27 cellular contexts compared by ENCODE assay signal in genomic region chr3:29310865-29311264, GRCh38.
"Had no signal": no experiment of that assay in that cellular context is flagged by ENCODE, and none has a peak within 500 bp of the region (broad histone marks: within the 10 kb centered on the region; RNA-seq: fewer than 3 reads in every experiment).

No MANE protein-coding gene starts in this region.

- H3K4me1 ChIP-seq: neural progenitor cell, prostate gland had no signal

- DNase-seq: dorsolateral prefrontal cortex; effector CD4-positive, alpha-beta T cell; foreskin fibroblast; gastrocnemius medialis; heart left ventricle; hippocampal formation; left cardiac atrium; left lung; mesenchymal stem cell; midbrain; naive thymus-derived CD4-positive, alpha-beta T cell; nucleus accumbens; right cardiac atrium; spleen; stimulated activated CD4-positive, alpha-beta T cell treated with anti-CD3 and anti-CD28 coated beads, Interleukin-4, amount 100 ng/mL, for 4 hours; stimulated activated naive CD8-positive, alpha-beta T cell treated with anti-CD3 and anti-CD28 coated beads, Interleukin-15, Interleukin-2, amounts not matched to agents 100 U/mL and 50 U/mL, for 24 hours; substantia nigra; testis; upper lobe of left lung had no signal

- H3K9ac ChIP-seq: neural progenitor cell had no signal

- FAIRE-seq: colon, islet of Langerhans, urothelium cell line had no signal

- H3K4me2 ChIP-seq: neural progenitor cell had no signal

- H3K36me3 ChIP-seq: gastrocnemius medialis, heart left ventricle, left lung, neural progenitor cell, prostate gland, spleen, upper lobe of left lung had no signal

- H3K27ac ChIP-seq: dorsolateral prefrontal cortex, epithelial cell of prostate, gastrocnemius medialis, left lung, neural progenitor cell, prostate gland, skin epidermis, spleen, upper lobe of left lung had no signal

- H2AFZ ChIP-seq: neural progenitor cell had no signal

- H3K9me3 ChIP-seq: gastrocnemius medialis, heart left ventricle, left lung, prostate gland, spleen, testis, tibial nerve, upper lobe of left lung had no signal

- H3K4me3 ChIP-seq: dorsolateral prefrontal cortex, gastrocnemius medialis, heart left ventricle, left lung, neural progenitor cell, prostate gland, skin epidermis, spleen, testis, tibial nerve, upper lobe of left lung had no signal

- H3K27me3 ChIP-seq: gastrocnemius medialis, heart left ventricle, left lung, neural progenitor cell, spleen, testis, tibial nerve, upper lobe of left lung had no signal
